ENCODE assay signal across 11 cellular contexts in genomic region chr9:131674425-131675421, GRCh38.
DNase-seq lines count a peak whose midpoint lies in the region; ATAC-seq and TF ChIP-seq lines count a peak whose summit lies in the region.
"Had no signal": no experiment of that assay in that cellular context is flagged by ENCODE, and none has a peak within 500 bp of the region (broad histone marks: within the 10 kb centered on the region; RNA-seq: fewer than 3 reads in every experiment).

No MANE protein-coding gene starts in this region.

- TF ChIP-seq CTCF in ascending aorta (IDR thresholded peaks at IDR 0.05) (no peak), mesothelial cell of epicardium (IDR thresholded peaks at IDR 0.05; ENCODE audit: unreplicated experiment) (no peak), tibial nerve (IDR thresholded peaks at IDR 0.05) (no peak)

- CTCF ChIA-PET in activated naive CD4-positive, alpha-beta T cell treated with anti-CD3 and anti-CD28 coated beads, Interleukin-2, amount 10 ng/mL, durations not matched to agents 7 days and 5 days (lab: Charles Lee): interaction anchor here (0.6 to 1.0 kb wide), 2 partner anchors 51 to 84 kb away, joined by 3 to 5 read pairs; no protein-coding TSS in a partner anchor

- DNase-seq in activated naive CD4-positive, alpha-beta T cell treated with anti-CD3 and anti-CD28 coated beads, Interleukin-2, amount 10 ng/mL, durations not matched to agents 7 days and 5 days: no peak
- no peak for DNase-seq in activated naive CD4-positive, alpha-beta T cell (lab: John Stamatoyannopoulos, UW)
- no peak for DNase-seq in ascending aorta (ENCODE audit: low spot score in 2 of 2)
- no peak for DNase-seq in mesothelial cell of epicardium (ENCODE audit: low spot score in 2 of 2, unreplicated experiment in 2 of 2)
- DNase-seq in tibial nerve (ENCODE audit: low spot score in 2 of 2): no peak
- DNase-seq in DMS53 treated with DMSO at 0.1 percent for 48 hours (lab: John Stamatoyannopoulos, UW; ENCODE audit: unreplicated experiment): no peak
- no peak for DNase-seq in putamen (ENCODE audit: low spot score)
- DNase-seq: activated effector memory CD4-positive, alpha-beta T cell treated with anti-CD3 and anti-CD28 coated beads, Interleukin-2, amount 50 U/mL, for 16 hours; foreskin melanocyte; MG63 had no signal

- no peak for ATAC-seq in GM21619 (IDR thresholded peaks at IDR 0.05; ENCODE audit: unreplicated experiment)

- H3K9me3 ChIP-seq in ascending aorta: no peaks in the 10 kb centered on the region
- H3K9me3 ChIP-seq in tibial nerve: no peaks in the 10 kb centered on the region
- H3K9me3 ChIP-seq: MG63 had no signal

- 82% methylated on average over 27 to 29 of the region's 29 CpGs for WGBS in tibial nerve, 2 donors

- no peak for TF ChIP-seq POLR2A in tibial nerve (IDR thresholded peaks at IDR 0.05)

- H3K27ac ChIP-seq in ascending aorta (peak overlapping the region; percentile 93 to 96), tibial nerve (peak overlapping the region; percentile 3 to 85 (median 76))

- no peaks in the 10 kb centered on the region for H3K36me3 ChIP-seq in ascending aorta
- H3K36me3 ChIP-seq in tibial nerve: no peaks in the 10 kb centered on the region
- H3K36me3 ChIP-seq: MG63 had no signal

- peaks cover 81% of the 10 kb centered on the region for H3K4me1 Mint-ChIP-seq in activated naive CD4-positive, alpha-beta T cell treated with anti-CD3 and anti-CD28 coated beads, Interleukin-2, amount 10 ng/mL, durations not matched to agents 7 days and 5 days
- peaks cover 58% of the 10 kb centered on the region for H3K4me1 Mint-ChIP-seq in mesothelial cell of epicardium

- H3K27me3 Mint-ChIP-seq in activated naive CD4-positive, alpha-beta T cell treated with anti-CD3 and anti-CD28 coated beads, Interleukin-2, amount 10 ng/mL, durations not matched to agents 7 days and 5 days: no peaks in the 10 kb centered on the region
- H3K27me3 Mint-ChIP-seq in mesothelial cell of epicardium (ENCODE audit: low read depth): no peaks in the 10 kb centered on the region

- H3K4me3 ChIP-seq in ascending aorta (peak overlapping the region in 1 of 2 donors; percentile 16), tibial nerve (peak overlapping the region in 1 of 4 donors; percentile 33)
- H3K4me3 ChIP-seq: MG63 had no signal

- H3K36me3 Mint-ChIP-seq in activated naive CD4-positive, alpha-beta T cell treated with anti-CD3 and anti-CD28 coated beads, Interleukin-2, amount 10 ng/mL, durations not matched to agents 7 days and 5 days: peaks cover 21% of the 10 kb centered on the region
- no peaks in the 10 kb centered on the region for H3K36me3 Mint-ChIP-seq in mesothelial cell of epicardium

- peak overlapping the region; percentile 21 for H3K4me3 Mint-ChIP-seq in activated naive CD4-positive, alpha-beta T cell treated with anti-CD3 and anti-CD28 coated beads, Interleukin-2, amount 10 ng/mL, durations not matched to agents 7 days and 5 days
- H3K4me3 Mint-ChIP-seq in mesothelial cell of epicardium: no peak overlapping the region

- no peak for TF ChIP-seq EP300 in tibial nerve (IDR thresholded peaks at IDR 0.05)

- intact Hi-C loops in ascending aorta (cut with DNase I): no loop called here

- H3K4me1 ChIP-seq in ascending aorta: peaks cover 39 to 87% of the 10 kb centered on the region in 2 donors
- peaks cover 0 to 78% (median 54%) of the 10 kb centered on the region in 4 donors for H3K4me1 ChIP-seq in tibial nerve

- H3K9me3 Mint-ChIP-seq in activated naive CD4-positive, alpha-beta T cell treated with anti-CD3 and anti-CD28 coated beads, Interleukin-2, amount 10 ng/mL, durations not matched to agents 7 days and 5 days: no peaks in the 10 kb centered on the region
- no peaks in the 10 kb centered on the region for H3K9me3 Mint-ChIP-seq in mesothelial cell of epicardium

- no peaks in the 10 kb centered on the region for H3K27me3 ChIP-seq in ascending aorta
- no peaks in the 10 kb centered on the region for H3K27me3 ChIP-seq in tibial nerve
- H3K27me3 ChIP-seq: MG63 had no signal

- H3K27ac Mint-ChIP-seq in activated naive CD4-positive, alpha-beta T cell treated with anti-CD3 and anti-CD28 coated beads, Interleukin-2, amount 10 ng/mL, durations not matched to agents 7 days and 5 days: peak overlapping the region; percentile 28
- H3K27ac Mint-ChIP-seq in mesothelial cell of epicardium: peak overlapping the region; percentile 16
